27 cellular contexts compared by ENCODE assay signal in the genomic region with DNA sequence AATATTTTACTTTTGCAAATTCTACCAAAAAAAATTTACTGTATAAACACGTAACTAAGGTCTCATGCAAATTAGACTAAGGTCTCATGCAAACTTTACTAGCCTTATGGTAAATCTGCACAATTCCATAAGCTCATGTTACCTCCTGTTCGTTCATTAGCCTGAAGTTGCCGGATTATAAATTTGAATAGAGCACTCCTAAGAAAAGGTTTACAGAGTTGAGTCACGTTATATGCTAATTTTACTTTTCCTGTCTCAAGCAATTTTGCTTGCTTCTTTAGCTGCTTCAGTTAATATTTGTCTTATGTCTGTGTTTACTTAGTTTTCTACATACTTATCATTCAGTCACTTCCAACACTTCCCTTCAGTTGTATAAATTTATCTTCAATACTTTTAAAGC.
"Had no signal": no experiment of that assay in that cellular context is flagged by ENCODE, and none has a peak within 500 bp of the region (broad histone marks: within the 10 kb centered on the region; RNA-seq: fewer than 3 reads in every experiment).

No MANE protein-coding gene starts in this region.

- H2AFZ ChIP-seq: neural progenitor cell, parathyroid adenoma had no signal

- H3K4me2 ChIP-seq: neural progenitor cell, smooth muscle cell had no signal

- H3K4me3 ChIP-seq: dorsolateral prefrontal cortex, gastrocnemius medialis, lung, neural progenitor cell, prostate gland, right atrium auricular region, smooth muscle cell, suprapubic skin, transverse colon, upper lobe of right lung, vagina had no signal

- H3K27ac ChIP-seq: dorsolateral prefrontal cortex, epithelial cell of prostate, gastrocnemius medialis, neural progenitor cell, parathyroid adenoma, prostate gland, right atrium auricular region, suprapubic skin, transverse colon, upper lobe of right lung, vagina had no signal

- H3K4me1 ChIP-seq: gastrocnemius medialis, neural progenitor cell, parathyroid adenoma, prostate gland, right atrium auricular region, suprapubic skin, transverse colon, upper lobe of right lung, vagina had no signal

- DNase-seq: dorsolateral prefrontal cortex; effector CD4-positive, alpha-beta T cell; foreskin fibroblast; gastrocnemius medialis; head of caudate nucleus; kidney; mesenchymal stem cell; naive thymus-derived CD4-positive, alpha-beta T cell; stimulated activated CD4-positive, alpha-beta T cell treated with anti-CD3 and anti-CD28 coated beads, Interleukin-12 subunit alpha, Interleukin-12 subunit beta, amount 100 ng/mL, for 4 hours; stimulated activated CD4-positive, alpha-beta T cell treated with anti-CD3 and anti-CD28 coated beads, Interleukin-2, amount 100 ng/mL, for 24 hours; stimulated activated CD4-positive, alpha-beta T cell treated with anti-CD3 and anti-CD28 coated beads, Interleukin-4, amount 100 ng/mL, for 24 hours; stimulated activated naive CD8-positive, alpha-beta T cell treated with anti-CD3 and anti-CD28 coated beads, Interleukin-15, Interleukin-2, amounts not matched to agents 100 U/mL and 50 U/mL, for 24 hours; transverse colon; upper lobe of right lung had no signal

- H3K79me2 ChIP-seq: parathyroid adenoma had no signal

- H3K9ac ChIP-seq: neural progenitor cell, parathyroid adenoma had no signal

- H3K9me3 ChIP-seq: gastrocnemius medialis, prostate gland, upper lobe of right lung, vagina had no signal

- ATAC-seq: esophagus mucosa; gastrocnemius medialis; left lobe of liver; naive thymus-derived CD4-positive, alpha-beta T cell; sciatic nerve; stimulated activated effector memory CD8-positive, alpha-beta T cell treated with anti-CD3 and anti-CD28 coated beads, Interleukin-12 subunit alpha, Interleukin-12 subunit beta, amount 100 ng/mL, for 72 hours; stimulated activated naive CD8-positive, alpha-beta T cell treated with anti-CD3 and anti-CD28 coated beads, Interleukin-15, Interleukin-2, amounts not matched to agents 100 U/mL and 50 U/mL, for 24 hours; upper lobe of right lung had no signal

- H3K36me3 ChIP-seq: gastrocnemius medialis, neural progenitor cell, prostate gland, right atrium auricular region, suprapubic skin, transverse colon, upper lobe of right lung, vagina had no signal

- H3K27me3 ChIP-seq: dorsolateral prefrontal cortex, gastrocnemius medialis, neural progenitor cell, right atrium auricular region, suprapubic skin, transverse colon, upper lobe of right lung, vagina had no signal
